Comparison of ENCODE assay signal across 20 cellular contexts in genomic region chr1:104295516-104295915, GRCh38.
DNase-seq lines count a peak whose midpoint lies in the region; ATAC-seq and TF ChIP-seq lines count a peak whose summit lies in the region.
"Had no signal": no experiment of that assay in that cellular context is flagged by ENCODE, and none has a peak within 500 bp of the region (broad histone marks: within the 10 kb centered on the region; RNA-seq: fewer than 3 reads in every experiment).

No MANE protein-coding gene starts in this region.

- no peaks in the 10 kb centered on the region for H3K36me3 Mint-ChIP-seq in CD14-positive monocyte
- H3K36me3 Mint-ChIP-seq: CD4-positive, alpha-beta memory T cell; IgD-negative memory B cell had no signal

- no peaks in the 10 kb centered on the region for H3K27me3 Mint-ChIP-seq in CD14-positive monocyte (ENCODE audit: low read depth in 3 of 3)
- H3K27me3 Mint-ChIP-seq: CD4-positive, alpha-beta memory T cell; T-helper 17 cell had no signal

- H3K27ac ChIP-seq in dorsolateral prefrontal cortex: no peak overlapping the region
- H3K27ac ChIP-seq: BLaER1, SJSA1 had no signal

- ATAC-seq in HG03196 (IDR thresholded peaks at IDR 0.05; ENCODE audit: unreplicated experiment): no peak
- ATAC-seq: GM12878, Right ventricle myocardium inferior, T-helper 17 cell had no signal

- H3K27me3 ChIP-seq in dorsolateral prefrontal cortex: peaks cover 0 to 3% (median 0%) of the 10 kb centered on the region in 45 donors
- H3K27me3 ChIP-seq: BLaER1, SJSA1 had no signal

- H3K4me1 Mint-ChIP-seq in CD14-positive monocyte: no peaks in the 10 kb centered on the region
- H3K4me1 Mint-ChIP-seq: CD4-positive, alpha-beta memory T cell; IgD-negative memory B cell; T-helper 17 cell had no signal

- H3K4me3 Mint-ChIP-seq in CD14-positive monocyte: no peak overlapping the region
- H3K4me3 Mint-ChIP-seq: CD4-positive, alpha-beta memory T cell; IgD-negative memory B cell; T-helper 17 cell had no signal

- DNase-seq in CD14-positive monocyte (ENCODE audit: low spot score): peak; percentile 34
- peak; percentile 89 for DNase-seq in NCI-H1105 treated with DMSO at 0.1 percent for 48 hours (lab: John Stamatoyannopoulos, UW)
- DNase-seq in NCI-H524 treated with DMSO at 0.1 percent for 48 hours (lab: John Stamatoyannopoulos, UW): peak; percentile 64
- peak; percentile 82 for DNase-seq in islet precursor cell
- DNase-seq in dorsolateral prefrontal cortex: no peak
- DNase-seq in NCI-H526 (lab: John Stamatoyannopoulos, UW): no peak
- DNase-seq: CD4-positive, alpha-beta memory T cell; DND-41; GOT3; HCEC 1CT; NCI-H2029 treated with DMSO at 0.1 percent for 48 hours; NCI-H446 treated with DMSO at 0.1 percent for 48 hours; SW 1271; T-helper 17 cell had no signal

- H3K9me3 Mint-ChIP-seq in CD14-positive monocyte: peaks cover 0 to 5% (median 2%) of the 10 kb centered on the region in 7 donors

- intact Hi-C loops in CD14-positive monocyte (cut with micrococcal nuclease): no loop called here
- intact Hi-C loops in dorsolateral prefrontal cortex (cut with DNase I): no loop called here

- H3K4me3 ChIP-seq in dorsolateral prefrontal cortex: no peak overlapping the region
- H3K4me3 ChIP-seq: BLaER1, GM12878, SJSA1 had no signal

- TF ChIP-seq CTCF in CD14-positive monocyte (IDR thresholded peaks at IDR 0.05) (no peak), dorsolateral prefrontal cortex (IDR thresholded peaks at IDR 0.05 in 54 of 56, conservative IDR thresholded peaks at IDR 0.05 in 2 of 56; ENCODE audit: low read depth in 1 of 56, partially characterized antibody in 56 of 56) (no peak)

- no peak overlapping the region for H3K27ac Mint-ChIP-seq in CD14-positive monocyte
- H3K27ac Mint-ChIP-seq: CD4-positive, alpha-beta memory T cell; IgD-negative memory B cell; T-helper 17 cell had no signal

Comparison
In these comparisons a context has a peak if more than half of its experiments do, and no peak if none do; other contexts are left out.
1. DNase-seq: peak in CD14-positive monocyte (single experiment), NCI-H1105 treated with DMSO at 0.1 percent for 48 hours (single experiment), NCI-H524 treated with DMSO at 0.1 percent for 48 hours (single experiment) and islet precursor cell (single experiment); none in dorsolateral prefrontal cortex (0 of 10) and NCI-H526 (0 of 2).